1 cellular context compared by ENCODE assay signal in the genomic region with DNA sequence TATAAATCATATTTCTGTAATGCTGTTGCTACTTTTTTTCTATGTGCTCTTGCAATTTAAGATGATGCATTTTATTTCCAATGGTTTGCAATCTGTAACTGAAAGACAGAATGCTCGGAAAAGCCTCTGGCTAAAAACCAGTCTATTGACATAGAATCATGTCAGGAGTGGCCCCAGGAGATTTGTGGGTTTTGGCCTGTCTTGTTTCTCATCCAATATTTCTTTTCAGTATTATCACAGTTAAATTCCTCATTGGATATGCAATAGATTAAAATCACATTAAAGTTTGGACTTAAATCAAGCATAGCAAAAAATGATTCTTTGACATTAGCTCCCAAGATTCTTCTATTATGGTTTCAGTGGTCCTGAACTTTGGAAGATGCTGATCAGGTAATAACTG.
TF ChIP-seq lines count a peak whose summit lies in the region.

No MANE protein-coding gene starts in this region.

TF ChIP-seq in WTC11, 78 proteins besides CTCF, POLR2A, EP300 and RAD21 (continued from another document):
- TF ChIP-seq, protein P1, sequence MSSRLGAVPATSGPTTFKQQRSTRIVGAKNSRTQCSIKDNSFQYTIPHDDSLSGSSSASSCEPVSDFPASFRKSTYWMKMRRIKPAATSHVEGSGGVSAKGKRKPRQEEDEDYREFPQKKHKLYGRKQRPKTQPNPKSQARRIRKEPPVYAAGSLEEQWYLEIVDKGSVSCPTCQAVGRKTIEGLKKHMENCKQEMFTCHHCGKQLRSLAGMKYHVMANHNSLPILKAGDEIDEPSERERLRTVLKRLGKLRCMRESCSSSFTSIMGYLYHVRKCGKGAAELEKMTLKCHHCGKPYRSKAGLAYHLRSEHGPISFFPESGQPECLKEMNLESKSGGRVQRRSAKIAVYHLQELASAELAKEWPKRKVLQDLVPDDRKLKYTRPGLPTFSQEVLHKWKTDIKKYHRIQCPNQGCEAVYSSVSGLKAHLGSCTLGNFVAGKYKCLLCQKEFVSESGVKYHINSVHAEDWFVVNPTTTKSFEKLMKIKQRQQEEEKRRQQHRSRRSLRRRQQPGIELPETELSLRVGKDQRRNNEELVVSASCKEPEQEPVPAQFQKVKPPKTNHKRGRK (CRISPR knock-in tag; IDR thresholded peaks at IDR 0.05; ENCODE audit: borderline replicate concordance) = no peak
